1 cellular context compared by ENCODE assay signal in genomic region chr19:21020298-21021227, GRCh38.
TF ChIP-seq lines count a peak whose summit lies in the region.

Gene ZNF430 (plus strand): TSS chr19:21020657. CDS start chr19:21020801, 144 bp downstream.

TF ChIP-seq in HepG2, 621 proteins besides CTCF, POLR2A, EP300 and RAD21 (continued from another document and continues in another):
- TF ChIP-seq LRRFIP1 (CRISPR knock-in tag; conservative IDR thresholded peaks at IDR 0.05) (no peak), ZNF17 (CRISPR knock-in tag; IDR thresholded peaks at IDR 0.05) (no peak), RORA (CRISPR knock-in tag; IDR thresholded peaks at IDR 0.05) (no peak), ASH2L (IDR thresholded peaks at IDR 0.05; ENCODE audit: insufficient read length, low read depth, low read length) (peak; percentile 73), ONECUT2 (CRISPR knock-in tag; IDR thresholded peaks at IDR 0.05) (no peak), ZNF281 (CRISPR knock-in tag; IDR thresholded peaks at IDR 0.05; ENCODE audit: borderline replicate concordance) (no peak), ZSCAN31 (CRISPR knock-in tag; IDR thresholded peaks at IDR 0.05; ENCODE audit: low read depth) (no peak), NKX3-1 (CRISPR knock-in tag; IDR thresholded peaks at IDR 0.05) (no peak), MED8 (CRISPR knock-in tag; IDR thresholded peaks at IDR 0.05; ENCODE audit: insufficient replicate concordance) (no peak), ATF2 (CRISPR knock-in tag; IDR thresholded peaks at IDR 0.05) (no peak), ZNF629 (CRISPR knock-in tag; conservative IDR thresholded peaks at IDR 0.05) (0 out of 2 replicates have a peak, but pooled peaks have one; percentile 16), SP1 (IDR thresholded peaks at IDR 0.05) (no peak), SP1 (CRISPR knock-in tag; IDR thresholded peaks at IDR 0.05) (no peak), CREM (IDR thresholded peaks at IDR 0.05) (peak; percentile 40; the same call in 1 of the 2 replicates), CREM (CRISPR knock-in tag; IDR thresholded peaks at IDR 0.05) (no peak), ZBTB2 (CRISPR knock-in tag; IDR thresholded peaks at IDR 0.05; ENCODE audit: low read depth) (no peak), ZSCAN29 (CRISPR knock-in tag; conservative IDR thresholded peaks at IDR 0.05) (no peak), BRCA1 (CRISPR knock-in tag; IDR thresholded peaks at IDR 0.05) (no peak), CAMTA2 (CRISPR knock-in tag; IDR thresholded peaks at IDR 0.05; ENCODE audit: borderline replicate concordance) (no peak), ZNF512B (CRISPR knock-in tag; IDR thresholded peaks at IDR 0.05; ENCODE audit: borderline replicate concordance) (no peak), NFYB (CRISPR knock-in tag; IDR thresholded peaks at IDR 0.05) (peak; percentile 94), HOXA7 (CRISPR knock-in tag; IDR thresholded peaks at IDR 0.05) (no peak), MAF1 (CRISPR knock-in tag; IDR thresholded peaks at IDR 0.05; ENCODE audit: borderline replicate concordance) (no peak), HDAC2 (CRISPR knock-in tag; IDR thresholded peaks at IDR 0.05) (no peak), BCLAF1 (IDR thresholded peaks at IDR 0.05) (no peak), ZNF431 (CRISPR knock-in tag; IDR thresholded peaks at IDR 0.05; ENCODE audit: borderline replicate concordance, low read depth) (no peak), PHF20 (CRISPR knock-in tag; IDR thresholded peaks at IDR 0.05) (peak; percentile 80), ATAD3A (CRISPR knock-in tag; IDR thresholded peaks at IDR 0.05) (no peak), ZKSCAN1 (IDR thresholded peaks at IDR 0.05; ENCODE audit: low read length) (no peak), NAIF1 (CRISPR knock-in tag; IDR thresholded peaks at IDR 0.05; ENCODE audit: borderline replicate concordance) (no peak), CREBL2 (CRISPR knock-in tag; IDR thresholded peaks at IDR 0.05; ENCODE audit: borderline replicate concordance) (no peak), BCL6 (CRISPR knock-in tag; IDR thresholded peaks at IDR 0.05) (no peak), ZEB1 (IDR thresholded peaks at IDR 0.05; ENCODE audit: insufficient replicate concordance, low read depth) (no peak), CBX1 (IDR thresholded peaks at IDR 0.05; ENCODE audit: low read depth) (no peak), ZNF784 (CRISPR knock-in tag; IDR thresholded peaks at IDR 0.05; ENCODE audit: borderline replicate concordance) (no peak), ZNF609 (CRISPR knock-in tag; IDR thresholded peaks at IDR 0.05; ENCODE audit: borderline replicate concordance) (no peak), KAT7 (CRISPR knock-in tag; IDR thresholded peaks at IDR 0.05; ENCODE audit: borderline replicate concordance) (no peak; the same call in 1 of the 2 replicates), YY1 (IDR thresholded peaks at IDR 0.05; ENCODE audit: insufficient read depth, insufficient replicate concordance, low read depth, low read length) (peak; percentile 86), MXI1 (IDR thresholded peaks at IDR 0.05; ENCODE audit: borderline replicate concordance, low read depth, low read length) (peak; percentile 58; the same call in 2 of the 3 replicates), ELF4 (CRISPR knock-in tag; IDR thresholded peaks at IDR 0.05; ENCODE audit: borderline replicate concordance) (peak; percentile 86), ZFP36 (IDR thresholded peaks at IDR 0.05; ENCODE audit: borderline replicate concordance, low read depth, low read length, partially characterized antibody) (no peak), ATF7-NPFF (CRISPR knock-in tag; IDR thresholded peaks at IDR 0.05; ENCODE audit: low read depth) (no peak)
